Comparison of ENCODE assay signal across 8 cellular contexts in the genomic region with DNA sequence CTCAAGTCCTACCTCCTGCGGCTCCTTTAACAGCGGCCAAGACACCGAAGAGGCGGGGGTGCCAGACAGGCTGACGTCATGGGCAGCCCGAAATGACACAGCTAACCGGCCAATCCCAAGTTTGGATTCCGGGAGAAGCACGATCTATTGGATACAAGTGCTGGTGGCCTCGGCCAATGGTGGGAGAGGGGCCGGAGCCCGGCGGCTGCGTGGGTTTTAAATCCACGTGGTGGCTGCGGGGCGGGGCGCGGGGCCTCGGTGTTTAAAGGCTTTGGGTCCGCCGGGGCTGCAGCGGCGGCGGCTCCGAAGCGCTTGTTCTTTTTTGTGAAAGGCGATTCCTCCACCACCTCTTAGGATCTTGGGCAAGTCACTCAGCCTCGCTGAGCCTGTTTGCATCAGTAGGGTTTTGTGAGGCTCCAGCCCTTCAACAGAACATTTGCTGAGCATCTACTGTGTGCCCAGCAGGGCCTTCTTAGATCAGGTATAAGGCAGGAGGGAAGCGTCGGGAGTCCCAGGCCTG. TPM values are rescaled to one million over a fixed set of nuclear protein-coding genes. Genes with fewer than 3 reads are reported as not detected.
DNase-seq lines count a peak whose midpoint lies in the region; TF ChIP-seq lines count a peak whose summit lies in the region.

No MANE protein-coding gene starts in this region.

- H3K27ac ChIP-seq in H9 (ENCODE audit: insufficient read length, low read depth, low read length) (no peak overlapping the region), SK-N-MC (no peak overlapping the region)

- H3K23me2 ChIP-seq in H9 (ENCODE audit: insufficient read length, low read depth, low read length, poor library complexity, severe bottlenecking), result peaks cover 3% of the 10 kb centered on the region

- H3K27ac Mint-ChIP-seq in H9, result peak overlapping the region in 1 of 3 experiments; percentile 18; a peak in 1 of 7 replicates

- no peaks in the 10 kb centered on the region for H3K9me3 ChIP-seq in H9 (ENCODE audit: control insufficient read depth, low read depth, low read length)
- no peaks in the 10 kb centered on the region for H3K9me3 ChIP-seq in Loucy (ENCODE audit: insufficient read depth, low read depth, low read length)
- no peaks in the 10 kb centered on the region for H3K9me3 ChIP-seq in SK-N-MC (ENCODE audit: low read depth, low read length)

- no peak overlapping the region for H2BK15ac ChIP-seq in H9 (ENCODE audit: low read depth, low read length)

- H2BK5ac ChIP-seq in H9 (ENCODE audit: insufficient read length, low read length), result no peak overlapping the region

- TF ChIP-seq CTCF in H9 (conservative IDR thresholded peaks at IDR 0.05) (no peak), Loucy (conservative IDR thresholded peaks at IDR 0.05; ENCODE audit: low read length) (no peak)

- H3F3A ChIP-seq in Loucy (ENCODE audit: low read depth), result no peaks in the 10 kb centered on the region

- no peak overlapping the region for H3K23ac ChIP-seq in H9 (ENCODE audit: insufficient read length, low read depth, low read length)

- no peak overlapping the region for H2BK12ac ChIP-seq in H9 (ENCODE audit: insufficient read length, low read depth, low read length)

- H3K56ac ChIP-seq in H9 (ENCODE audit: insufficient read length, low read depth, low read length), result no peak overlapping the region

- H3K4me1 ChIP-seq in H9 (ENCODE audit: insufficient read depth, low read length) (peaks cover 5% of the 10 kb centered on the region; the same call in 1 of the 2 replicates), Loucy (ENCODE audit: insufficient read depth, low read length, poor library complexity, severe bottlenecking) (no peaks in the 10 kb centered on the region)

- H3K18ac ChIP-seq in H9 (ENCODE audit: insufficient read length, low read depth, low read length), result no peak overlapping the region

- no peaks in the 10 kb centered on the region; a peak in 1 of 7 replicates for H3K36me3 Mint-ChIP-seq in H9 (ENCODE audit: insufficient read depth in 1 of 3, low read depth in 3 of 3)

- no CpG with 5 or more reads among the region's 31 CpGs for WGBS in H9 (ENCODE audit: extremely low coverage, insufficient read length, low lambda C conversion rate)

- no peaks in the 10 kb centered on the region for H3K36me3 ChIP-seq in Loucy (ENCODE audit: insufficient read depth, low read length)
- no peaks in the 10 kb centered on the region for H3K36me3 ChIP-seq in SK-N-MC (ENCODE audit: insufficient read depth, low read length)

- no peak overlapping the region for H4K8ac ChIP-seq in H9 (replicated peaks; ENCODE audit: insufficient read length, low read depth, low read length)

- H3K4ac ChIP-seq in H9 (ENCODE audit: low read depth, low read length), result no peak overlapping the region

- H3K27me3 Mint-ChIP-seq in H9 (ENCODE audit: low read depth), result no peaks in the 10 kb centered on the region; the same call in none of the 2 replicates

- no peak overlapping the region for H4K91ac ChIP-seq in H9 (ENCODE audit: insufficient read length, low read depth, low read length)

- no peaks in the 10 kb centered on the region for H3K79me1 ChIP-seq in H9 (ENCODE audit: insufficient read depth, low read depth, low read length, poor library complexity, severe bottlenecking)

- H3K9me2 ChIP-seq in Loucy (replicated peaks; ENCODE audit: low read depth, low read length), result no peaks in the 10 kb centered on the region

- DNase-seq in ELF-1 (ENCODE audit: low read depth, low spot score) (peak; percentile 97), H9 (peak; percentile 96), SK-N-MC (ENCODE audit: low read depth, low spot score) (peak; percentile 87), globus pallidus (ENCODE audit: low spot score) (peak; percentile 98), non-pigmented ciliary epithelial cell (ENCODE audit: low read depth) (peak; percentile 94), stromal cell of bone marrow (ENCODE audit: low read depth) (peak; percentile 97)
- DNase-seq in activated naive CD4-positive, alpha-beta T cell treated with anti-CD3 and anti-CD28 coated beads, Interleukin-2, amount 50 U/mL, for 16 hours, result peak; percentile 94

- H2AFZ ChIP-seq in H9 (ENCODE audit: low read length) (no peak overlapping the region), Loucy (ENCODE audit: low read length) (peak overlapping the region; percentile 83)

- no peak overlapping the region for H3T11ph ChIP-seq in H9 (ENCODE audit: low read length)

- H3K4me3 ChIP-seq in Loucy (ENCODE audit: low read length, poor library complexity, severe bottlenecking), result peak overlapping the region; percentile 59
- peak overlapping the region; percentile 77 for H3K4me3 ChIP-seq in SK-N-MC

- H3K27me3 ChIP-seq in H9 (ENCODE audit: insufficient read depth, low read length) (no peaks in the 10 kb centered on the region), Loucy (ENCODE audit: insufficient read depth, low read length, poor library complexity, severe bottlenecking) (no peaks in the 10 kb centered on the region)

- H2BK20ac ChIP-seq in H9 (ENCODE audit: low read depth, low read length, poor library complexity, severe bottlenecking), result no peak overlapping the region

- peak overlapping the region; percentile 67 to 82 for H3K4me3 Mint-ChIP-seq in H9

- H2BK120ac ChIP-seq in H9 (ENCODE audit: low read depth, low read length, poor library complexity, severe bottlenecking), result no peak overlapping the region

- H2AK5ac ChIP-seq in H9 (ENCODE audit: insufficient read length, low read length), result no peak overlapping the region

- H4K5ac ChIP-seq in H9 (ENCODE audit: insufficient read length, low read depth, low read length), result no peak overlapping the region

- no peak overlapping the region for H3K9ac ChIP-seq in H9 (ENCODE audit: extremely low read depth, insufficient read length, low read length)
- no peak overlapping the region for H3K9ac ChIP-seq in Loucy (ENCODE audit: low read depth, low read length, poor library complexity, severe bottlenecking)
- H3K9ac ChIP-seq in SK-N-MC (ENCODE audit: insufficient read length), result no peak overlapping the region

- H3K4me2 ChIP-seq in H9 (ENCODE audit: insufficient read depth, insufficient read length, low read length) (peak overlapping the region; percentile 72), Loucy (ENCODE audit: low read depth, low read length, poor library complexity, severe bottlenecking) (peak overlapping the region; percentile 63)

- no peaks in the 10 kb centered on the region for H4K20me1 ChIP-seq in H9 (ENCODE audit: control insufficient read depth, insufficient read depth, insufficient read length)
- H4K20me1 ChIP-seq in Loucy (ENCODE audit: insufficient read depth, low read length, poor library complexity, severe bottlenecking), result no peaks in the 10 kb centered on the region

- H3K9me3 Mint-ChIP-seq in H9, result no peaks in the 10 kb centered on the region

- H3K79me2 ChIP-seq in H9 (ENCODE audit: insufficient read depth, low read length) (no peaks in the 10 kb centered on the region), Loucy (ENCODE audit: insufficient read depth, low read length) (no peaks in the 10 kb centered on the region)

- H3K14ac ChIP-seq in H9 (ENCODE audit: insufficient read depth, low read length), result peak overlapping the region; percentile 32; the same call in 1 of the 2 replicates

- peaks cover 20 to 28% of the 10 kb centered on the region in 2 experiments for H3K4me1 Mint-ChIP-seq in H9

RNA-seq across cellular contexts. Expression of a gene that starts 8.7 kb away (rescaled TPM):
- 34.6 and 35.7 TPM in 2 replicates for total RNA-seq in H9 (2021)
